19 cellular contexts compared by ENCODE assay signal in the genomic region with DNA sequence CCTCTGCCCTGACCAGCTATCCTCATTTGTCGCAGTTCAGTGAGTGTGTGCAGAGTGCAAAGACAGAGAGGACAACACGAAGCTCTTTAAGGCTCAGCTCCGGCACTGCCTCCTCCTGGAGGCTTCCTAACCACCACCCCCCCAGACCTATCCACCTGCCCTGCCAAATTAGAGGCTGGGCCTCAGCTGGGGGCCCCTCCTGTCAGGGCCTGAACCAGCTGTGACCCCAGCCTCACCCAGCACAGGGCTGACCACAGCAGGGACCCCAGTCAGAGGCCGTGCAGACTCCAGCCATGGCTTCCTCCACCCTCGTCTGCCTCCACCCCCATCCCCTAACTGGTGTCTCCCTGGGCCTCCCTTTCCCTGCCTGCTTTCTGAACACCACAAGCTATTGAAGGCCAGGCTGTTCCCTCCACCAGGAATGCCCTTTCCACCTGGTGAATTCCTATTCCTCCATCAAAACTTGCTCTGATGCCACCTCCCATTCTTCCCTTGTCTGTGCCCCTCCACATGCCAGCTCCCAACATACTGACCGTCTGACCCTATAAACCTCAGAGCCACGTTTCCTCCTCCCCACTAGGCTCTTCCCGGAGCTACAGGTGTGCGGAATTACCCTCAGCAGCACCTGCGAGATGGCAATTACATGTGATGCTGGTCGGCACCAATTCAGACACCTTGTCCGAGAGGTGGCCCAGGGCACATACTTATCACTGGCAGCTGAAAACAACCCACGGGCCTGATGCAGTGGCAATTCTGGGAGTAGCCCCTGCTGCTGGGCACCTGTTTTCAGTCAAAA. TPM values are rescaled to one million over a fixed set of nuclear protein-coding genes. Genes with fewer than 3 reads are reported as not detected.
DNase-seq lines count a peak whose midpoint lies in the region; ATAC-seq and TF ChIP-seq lines count a peak whose summit lies in the region.
"Had no signal": no experiment of that assay in that cellular context is flagged by ENCODE, and none has a peak within 500 bp of the region (broad histone marks: within the 10 kb centered on the region; RNA-seq: fewer than 3 reads in every experiment).

No MANE protein-coding gene starts in this region.

- no peak overlapping the region for H4K91ac ChIP-seq in H9 (ENCODE audit: insufficient read length, low read depth, low read length)

- peaks cover 12% of the 10 kb centered on the region for H3K79me1 ChIP-seq in H9 (ENCODE audit: insufficient read depth, low read depth, low read length, poor library complexity, severe bottlenecking)

- no CpG with 5 or more reads among the region's 13 CpGs for WGBS in H9 (ENCODE audit: extremely low coverage, insufficient read length, low lambda C conversion rate)

- no peak overlapping the region for H2BK5ac ChIP-seq in H9 (ENCODE audit: insufficient read length, low read length)

- no peak overlapping the region for H2BK20ac ChIP-seq in H9 (ENCODE audit: low read depth, low read length, poor library complexity, severe bottlenecking)

- no peak overlapping the region for H3K56ac ChIP-seq in H9 (ENCODE audit: insufficient read length, low read depth, low read length)

- peaks cover 48 to 62% of the 10 kb centered on the region in 2 experiments for H3K4me1 Mint-ChIP-seq in H9
- H3K4me1 Mint-ChIP-seq in activated T-helper 1 cell treated with anti-CD3 and anti-CD28 coated beads, Interleukin-12 subunit alpha, Interleukin-12 subunit beta, Interleukin-2, Interleukin-4 antibody, amounts not matched to agents 30 ng/mL and 10 ng/mL and 1 ng/mL, durations not matched to agents 14 hours and 24 hours and 36 hours (ENCODE audit: low read depth): peaks cover 59% of the 10 kb centered on the region
- peaks cover 46 to 88% (median 72%) of the 10 kb centered on the region in 7 donors for H3K4me1 Mint-ChIP-seq in naive thymus-derived CD4-positive, alpha-beta T cell

- no peak overlapping the region for H3K14ac ChIP-seq in H9 (ENCODE audit: insufficient read depth, low read length)

- no peaks in the 10 kb centered on the region for H3K9me3 ChIP-seq in BLaER1
- no peaks in the 10 kb centered on the region for H3K9me3 ChIP-seq in H9 (ENCODE audit: control insufficient read depth, low read depth, low read length)
- no peaks in the 10 kb centered on the region for H3K9me3 ChIP-seq in naive thymus-derived CD4-positive, alpha-beta T cell (ENCODE audit: control insufficient read depth in 2 of 3, low read length in 3 of 3)

- H3T11ph ChIP-seq in H9 (ENCODE audit: low read length): no peak overlapping the region

- H3K23me2 ChIP-seq in H9 (ENCODE audit: insufficient read length, low read depth, low read length, poor library complexity, severe bottlenecking): peaks cover 8% of the 10 kb centered on the region

- H3K9ac ChIP-seq in BLaER1: peak overlapping the region; percentile 69
- H3K9ac ChIP-seq in H9 (ENCODE audit: extremely low read depth, insufficient read length, low read length): no peak overlapping the region

- no peak overlapping the region for H3K23ac ChIP-seq in H9 (ENCODE audit: insufficient read length, low read depth, low read length)

- no peak overlapping the region for H2BK15ac ChIP-seq in H9 (ENCODE audit: low read depth, low read length)

- no peak overlapping the region for H4K8ac ChIP-seq in H9 (replicated peaks; ENCODE audit: insufficient read length, low read depth, low read length)

- no peaks in the 10 kb centered on the region for H3K27me3 Mint-ChIP-seq in H9 (ENCODE audit: low read depth)
- H3K27me3 Mint-ChIP-seq in activated T-helper 1 cell treated with anti-CD3 and anti-CD28 coated beads, Interleukin-12 subunit alpha, Interleukin-12 subunit beta, Interleukin-2, Interleukin-4 antibody, amounts not matched to agents 30 ng/mL and 10 ng/mL and 1 ng/mL, durations not matched to agents 14 hours and 24 hours and 36 hours (ENCODE audit: insufficient read depth): no peaks in the 10 kb centered on the region
- no peaks in the 10 kb centered on the region for H3K27me3 Mint-ChIP-seq in naive thymus-derived CD4-positive, alpha-beta T cell
- H3K27me3 Mint-ChIP-seq: B cell had no signal

- H2BK120ac ChIP-seq in H9 (ENCODE audit: low read depth, low read length, poor library complexity, severe bottlenecking): no peak overlapping the region

- H3K36me3 ChIP-seq in BLaER1: peaks cover 63% of the 10 kb centered on the region
- peaks cover 0 to 33% (median 0%) of the 10 kb centered on the region in 3 experiments for H3K36me3 ChIP-seq in naive thymus-derived CD4-positive, alpha-beta T cell (ENCODE audit: control insufficient read depth in 2 of 3, insufficient read depth in 3 of 3, low read length in 3 of 3)

- H4K5ac ChIP-seq in H9 (ENCODE audit: insufficient read length, low read depth, low read length): no peak overlapping the region

- DNase-seq in H9: no peak
- DNase-seq in activated T-helper 1 cell treated with anti-CD3 and anti-CD28 coated beads, Interleukin-12 subunit alpha, Interleukin-12 subunit beta, Interleukin-2, Interleukin-4 antibody, amounts not matched to agents 30 ng/mL and 10 ng/mL and 1 ng/mL, durations not matched to agents 14 hours and 24 hours and 36 hours (ENCODE audit: low spot score): no peak
- no peak for DNase-seq in naive thymus-derived CD4-positive, alpha-beta T cell
- DNase-seq in NCI-H1694 (lab: John Stamatoyannopoulos, UW): no peak
- DNase-seq in T1000 (lab: John Stamatoyannopoulos, UW): no peak
- DNase-seq in NCI-H446 (lab: John Stamatoyannopoulos, UW): no peak
- no peak for DNase-seq in NCI-H82 (lab: John Stamatoyannopoulos, UW)
- DNase-seq: activated CD4-positive, alpha-beta T cell treated with anti-CD3 and anti-CD28 coated beads, Interleukin-2, amount 50 U/mL, for 4 hours; activated effector memory CD4-positive, alpha-beta T cell treated with anti-CD3 and anti-CD28 coated beads, Interleukin-2, amount 50 U/mL, for 16 hours; brain microvascular endothelial cell; Kasumi-1; NCI-H1930; NCI-H524 treated with DMSO at 0.1 percent for 48 hours; nucleus accumbens; RPMI8226 had no signal

- H3K27ac ChIP-seq in BLaER1 (peak overlapping the region; percentile 77), H9 (ENCODE audit: insufficient read length, low read depth, low read length) (no peak overlapping the region)
- H3K27ac ChIP-seq in naive thymus-derived CD4-positive, alpha-beta T cell (ENCODE audit: low read depth, low read length): no peak overlapping the region
- H3K27ac ChIP-seq: brain microvascular endothelial cell had no signal

- H4K20me1 ChIP-seq in BLaER1 (peaks cover 80% of the 10 kb centered on the region), H9 (ENCODE audit: control insufficient read depth, insufficient read depth, insufficient read length) (peaks cover under 1% of the 10 kb centered on the region)

- CTCF ChIA-PET in naive thymus-derived CD4-positive, alpha-beta T cell (lab: Charles Lee): interaction anchor here (0.5 to 3.4 kb wide), 4 partner anchors 8 to 146 kb away, joined by 3 to 11 read pairs (median 4); no protein-coding TSS in a partner anchor

- H3K79me2 ChIP-seq in H9 (ENCODE audit: insufficient read depth, low read length): peaks cover 9% of the 10 kb centered on the region; the same call in 1 of the 2 replicates

- H3K4me1 ChIP-seq in BLaER1: peaks cover 92% of the 10 kb centered on the region
- H3K4me1 ChIP-seq in H9 (ENCODE audit: insufficient read depth, low read length): peaks cover 11% of the 10 kb centered on the region; the same call in 1 of the 2 replicates
- H3K4me1 ChIP-seq in naive thymus-derived CD4-positive, alpha-beta T cell (ENCODE audit: control insufficient read depth in 2 of 2, insufficient read depth in 2 of 2, low read length in 2 of 2): peaks cover 26 to 62% of the 10 kb centered on the region in 2 donors

- ATAC-seq in naive thymus-derived CD4-positive, alpha-beta T cell: no peak

- H3K36me3 Mint-ChIP-seq in H9 (ENCODE audit: insufficient read depth in 1 of 3, low read depth in 3 of 3): peaks cover 8 to 43% (median 19%) of the 10 kb centered on the region in 3 experiments; a peak in 6 of 7 replicates
- peaks cover 24% of the 10 kb centered on the region for H3K36me3 Mint-ChIP-seq in activated T-helper 1 cell treated with anti-CD3 and anti-CD28 coated beads, Interleukin-12 subunit alpha, Interleukin-12 subunit beta, Interleukin-2, Interleukin-4 antibody, amounts not matched to agents 30 ng/mL and 10 ng/mL and 1 ng/mL, durations not matched to agents 14 hours and 24 hours and 36 hours (ENCODE audit: low read depth)
- H3K36me3 Mint-ChIP-seq in naive thymus-derived CD4-positive, alpha-beta T cell: peaks cover 0 to 16% (median 0%) of the 10 kb centered on the region in 5 donors

- intact Hi-C loops in activated T-helper 1 cell treated with anti-CD3 and anti-CD28 coated beads, Interleukin-12 subunit alpha, Interleukin-12 subunit beta, Interleukin-2, Interleukin-4 antibody, amounts not matched to agents 30 ng/mL and 10 ng/mL and 1 ng/mL, durations not matched to agents 14 hours and 24 hours and 36 hours (cut with micrococcal nuclease): no loop called here
- intact Hi-C loops in naive thymus-derived CD4-positive, alpha-beta T cell (cut with micrococcal nuclease): loop anchor here in 1 of 2 donors (10.0 kb wide), 1 partner anchor 487 kb away; the partner anchor contains the start of genes SMCR8 and TOP3A

- POLR2A ChIA-PET in naive thymus-derived CD4-positive, alpha-beta T cell (lab: Charles Lee): interaction anchor here (0.9 to 1.7 kb wide), 4 partner anchors 8 to 21 kb away, joined by 3 to 8 read pairs (median 5); partner anchors contain the start of gene SREBF1

- no peaks in the 10 kb centered on the region for H3K27me3 ChIP-seq in BLaER1
- H3K27me3 ChIP-seq in H9 (ENCODE audit: insufficient read depth, low read length): no peaks in the 10 kb centered on the region
- no peaks in the 10 kb centered on the region for H3K27me3 ChIP-seq in naive thymus-derived CD4-positive, alpha-beta T cell (ENCODE audit: control insufficient read depth in 2 of 2, insufficient read depth in 2 of 2, low read length in 2 of 2)
- H3K27me3 ChIP-seq: brain microvascular endothelial cell had no signal

- peak overlapping the region in 2 of 3 experiments; percentile 81 to 93; a peak in 5 of 7 replicates for H3K27ac Mint-ChIP-seq in H9
- peak overlapping the region; percentile 76 for H3K27ac Mint-ChIP-seq in activated T-helper 1 cell treated with anti-CD3 and anti-CD28 coated beads, Interleukin-12 subunit alpha, Interleukin-12 subunit beta, Interleukin-2, Interleukin-4 antibody, amounts not matched to agents 30 ng/mL and 10 ng/mL and 1 ng/mL, durations not matched to agents 14 hours and 24 hours and 36 hours
- H3K27ac Mint-ChIP-seq in naive thymus-derived CD4-positive, alpha-beta T cell: peak overlapping the region in 7 of 9 donors; percentile 43 to 78 (median 57)
- H3K27ac Mint-ChIP-seq: B cell had no signal

- H3K4me3 Mint-ChIP-seq in H9: peak overlapping the region in 1 of 2 experiments; percentile 65; a peak in 2 of 5 replicates
- H3K4me3 Mint-ChIP-seq in activated T-helper 1 cell treated with anti-CD3 and anti-CD28 coated beads, Interleukin-12 subunit alpha, Interleukin-12 subunit beta, Interleukin-2, Interleukin-4 antibody, amounts not matched to agents 30 ng/mL and 10 ng/mL and 1 ng/mL, durations not matched to agents 14 hours and 24 hours and 36 hours: peak overlapping the region; percentile 13
- peak overlapping the region in 5 of 10 donors; percentile 21 to 54 (median 40) for H3K4me3 Mint-ChIP-seq in naive thymus-derived CD4-positive, alpha-beta T cell
- H3K4me3 Mint-ChIP-seq: B cell had no signal

- peak overlapping the region; percentile 19; the same call in 1 of the 2 replicates for H3K4me3 ChIP-seq in BLaER1
- no peak overlapping the region for H3K4me3 ChIP-seq in naive thymus-derived CD4-positive, alpha-beta T cell (ENCODE audit: low read length)
- H3K4me3 ChIP-seq: lung, skin epidermis had no signal

- H2AFZ ChIP-seq in H9 (ENCODE audit: low read length): no peak overlapping the region

- peak overlapping the region; percentile 94 for H3K4me2 ChIP-seq in BLaER1
- H3K4me2 ChIP-seq in H9 (ENCODE audit: insufficient read depth, insufficient read length, low read length): no peak overlapping the region

- no peak overlapping the region for H3K18ac ChIP-seq in H9 (ENCODE audit: insufficient read length, low read depth, low read length)

- no peak overlapping the region for H2AK5ac ChIP-seq in H9 (ENCODE audit: insufficient read length, low read length)

- no peak overlapping the region for H2BK12ac ChIP-seq in H9 (ENCODE audit: insufficient read length, low read depth, low read length)

- H3K4ac ChIP-seq in H9 (ENCODE audit: low read depth, low read length): no peak overlapping the region

- TF ChIP-seq CTCF in H9 (conservative IDR thresholded peaks at IDR 0.05): no peak

- H3K9me3 Mint-ChIP-seq in H9: no peaks in the 10 kb centered on the region
- no peaks in the 10 kb centered on the region for H3K9me3 Mint-ChIP-seq in activated T-helper 1 cell treated with anti-CD3 and anti-CD28 coated beads, Interleukin-12 subunit alpha, Interleukin-12 subunit beta, Interleukin-2, Interleukin-4 antibody, amounts not matched to agents 30 ng/mL and 10 ng/mL and 1 ng/mL, durations not matched to agents 14 hours and 24 hours and 36 hours
- no peaks in the 10 kb centered on the region for H3K9me3 Mint-ChIP-seq in naive thymus-derived CD4-positive, alpha-beta T cell

RNA-seq across cellular contexts. Expression of gene SREBF1, which starts 8.8 kb away (rescaled TPM):
- 76.2 and 81.9 TPM in 2 replicates for total RNA-seq in H9 (2021)
- 167 and 172 TPM in 2 replicates for total RNA-seq in activated T-helper 1 cell treated with anti-CD3 and anti-CD28 coated beads, Interleukin-12 subunit alpha, Interleukin-12 subunit beta, Interleukin-2, Interleukin-4 antibody, amounts not matched to agents 30 ng/mL and 10 ng/mL and 1 ng/mL, durations not matched to agents 14 hours and 24 hours and 36 hours
- total RNA-seq in naive thymus-derived CD4-positive, alpha-beta T cell: 100 to 1,000 TPM in 3 of 5 experiments, 10 to 100 TPM in 2; 30.9 to 281 (median 159) TPM
- 10 to 100 TPM; 22.4 to 41.3 TPM for polyA plus RNA-seq in naive thymus-derived CD4-positive, alpha-beta T cell
